ENCODE assay signal across 11 cellular contexts in the genomic region with DNA sequence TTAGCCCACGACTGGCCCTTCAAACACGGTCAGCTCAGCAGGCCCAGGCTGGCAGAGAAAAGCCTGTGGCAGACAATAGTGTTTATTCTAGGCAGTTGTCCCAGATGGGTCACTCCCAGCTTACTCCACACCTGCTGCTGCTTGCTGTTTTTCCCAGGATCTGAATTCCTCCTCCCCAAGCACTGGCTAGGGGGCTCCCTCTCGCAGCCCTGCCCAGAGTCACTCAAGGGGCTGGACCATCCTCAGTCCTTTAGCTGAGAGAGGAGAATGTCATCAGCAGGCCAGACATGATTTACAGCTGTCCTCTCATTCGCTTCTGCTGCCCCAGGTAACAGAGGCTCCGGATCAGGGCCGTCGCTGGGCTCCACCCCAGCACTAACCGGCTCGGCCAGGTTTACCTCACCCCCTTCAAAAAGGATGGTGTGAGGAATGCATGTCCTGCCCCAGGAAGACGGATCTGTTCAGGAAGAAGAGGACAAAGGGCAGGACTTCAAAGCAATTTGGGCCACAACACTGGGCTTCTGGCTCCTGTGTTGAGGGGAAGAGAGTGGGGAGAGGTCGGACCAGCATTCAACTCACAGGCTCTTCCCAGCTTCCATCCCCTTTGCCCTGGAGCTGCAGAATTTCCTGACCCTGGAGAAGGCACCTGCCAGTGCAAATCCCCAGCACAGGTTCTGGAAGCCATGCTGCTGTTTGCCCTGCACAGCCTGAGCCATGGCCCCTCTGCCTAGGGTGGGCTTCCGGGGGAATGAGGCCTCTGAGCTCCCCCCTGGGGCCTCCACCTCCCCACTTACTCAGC. TPM values are rescaled to one million over a fixed set of nuclear protein-coding genes. Genes with fewer than 3 reads are reported as not detected.
DNase-seq lines count a peak whose midpoint lies in the region; ATAC-seq lines count a peak whose summit lies in the region.
"Had no signal": no experiment of that assay in that cellular context is flagged by ENCODE, and none has a peak within 500 bp of the region (broad histone marks: within the 10 kb centered on the region; RNA-seq: fewer than 3 reads in every experiment).

No MANE protein-coding gene starts in this region.

- H3K27ac Mint-ChIP-seq in dendritic cell treated with granulocyte-macrophage colony-stimulating factor and Interleukin-4, amounts not matched to agents 40 ng/mL and 50 ng/mL, for 4 days = peak overlapping the region; percentile 25
- no peak overlapping the region for H3K27ac Mint-ChIP-seq in T-helper 2 cell treated with Interferon-gamma antibody and Interleukin-4, amounts not matched to agents 5 μg/mL and 100 μg/mL, for 36 hours
- H3K27ac Mint-ChIP-seq: activated naive CD8-positive, alpha-beta T cell had no signal

- ATAC-seq in GM19035 (IDR thresholded peaks at IDR 0.05; ENCODE audit: unreplicated experiment) = no peak

- H3K9me3 Mint-ChIP-seq in dendritic cell treated with granulocyte-macrophage colony-stimulating factor and Interleukin-4, amounts not matched to agents 40 ng/mL and 50 ng/mL, for 4 days = no peaks in the 10 kb centered on the region
- no peaks in the 10 kb centered on the region for H3K9me3 Mint-ChIP-seq in T-helper 2 cell treated with Interferon-gamma antibody and Interleukin-4, amounts not matched to agents 5 μg/mL and 100 μg/mL, for 36 hours

- H3K4me3 Mint-ChIP-seq in dendritic cell treated with granulocyte-macrophage colony-stimulating factor and Interleukin-4, amounts not matched to agents 40 ng/mL and 50 ng/mL, for 4 days = no peak overlapping the region
- H3K4me3 Mint-ChIP-seq in T-helper 2 cell treated with Interferon-gamma antibody and Interleukin-4, amounts not matched to agents 5 μg/mL and 100 μg/mL, for 36 hours = no peak overlapping the region
- H3K4me3 Mint-ChIP-seq: activated naive CD8-positive, alpha-beta T cell had no signal

- H3K27me3 Mint-ChIP-seq in dendritic cell treated with granulocyte-macrophage colony-stimulating factor and Interleukin-4, amounts not matched to agents 40 ng/mL and 50 ng/mL, for 4 days = peaks cover 19% of the 10 kb centered on the region
- H3K27me3 Mint-ChIP-seq in T-helper 2 cell treated with Interferon-gamma antibody and Interleukin-4, amounts not matched to agents 5 μg/mL and 100 μg/mL, for 36 hours (ENCODE audit: low read depth) = peaks cover 6% of the 10 kb centered on the region
- H3K27me3 Mint-ChIP-seq: activated naive CD8-positive, alpha-beta T cell had no signal

- in situ Hi-C loops in ACHN (cut with HindIII; ENCODE audit: low pct_ligation_motif_present, low pct_unique_long_range_greater_than_20kb, low sequenced_read_pairs) = no loop called here

- peaks cover 71% of the 10 kb centered on the region for H3K4me1 Mint-ChIP-seq in dendritic cell treated with granulocyte-macrophage colony-stimulating factor and Interleukin-4, amounts not matched to agents 40 ng/mL and 50 ng/mL, for 4 days (ENCODE audit: low read depth)
- H3K4me1 Mint-ChIP-seq in T-helper 2 cell treated with Interferon-gamma antibody and Interleukin-4, amounts not matched to agents 5 μg/mL and 100 μg/mL, for 36 hours (ENCODE audit: low read depth) = no peaks in the 10 kb centered on the region

- intact Hi-C loops in dendritic cell treated with granulocyte-macrophage colony-stimulating factor and Interleukin-4, amounts not matched to agents 40 ng/mL and 50 ng/mL, for 4 days (cut with micrococcal nuclease) = loop anchor here (5.0 kb wide), 1 partner anchor 34 kb away; no protein-coding TSS in a partner anchor

- no peaks in the 10 kb centered on the region for H3K36me3 Mint-ChIP-seq in dendritic cell treated with granulocyte-macrophage colony-stimulating factor and Interleukin-4, amounts not matched to agents 40 ng/mL and 50 ng/mL, for 4 days (ENCODE audit: low read depth)
- H3K36me3 Mint-ChIP-seq in T-helper 2 cell treated with Interferon-gamma antibody and Interleukin-4, amounts not matched to agents 5 μg/mL and 100 μg/mL, for 36 hours (ENCODE audit: low read depth) = no peaks in the 10 kb centered on the region
- H3K36me3 Mint-ChIP-seq: activated naive CD8-positive, alpha-beta T cell had no signal

- DNase-seq in ELF-1 (ENCODE audit: low read depth, low spot score) = peak; percentile 99
- DNase-seq in NCI-H2196 (lab: John Stamatoyannopoulos, UW; ENCODE audit: unreplicated experiment) = peak; percentile 81
- DNase-seq in myocyte (ENCODE audit: low read depth) = peak; percentile 65
- DNase-seq in HUDEP-2 (lab: John Stamatoyannopoulos, UW; ENCODE audit: unreplicated experiment in 76 of 76) = no peak
- DNase-seq in ACHN = no peak
- no peak for DNase-seq in T-helper 2 cell treated with Interferon-gamma antibody and Interleukin-4, amounts not matched to agents 5 μg/mL and 100 μg/mL, for 36 hours (ENCODE audit: low spot score)
- DNase-seq: GM23248 had no signal

RNA-seq across cellular contexts. Expression of a gene that starts 59.7 kb away (rescaled TPM):
- not detected in 2 replicates for total RNA-seq in myocyte
- not detected for polyA plus RNA-seq in myocyte (2012)
- total RNA-seq: GM23248, NCI-H460 had no signal
- polyA plus RNA-seq: GM23248 had no signal

Comparison
In these comparisons a context has a peak if more than half of its experiments do, and no peak if none do; other contexts are left out.
1. DNase-seq: peak in ELF-1 (single experiment), NCI-H2196 (single experiment) and myocyte (single experiment); none in HUDEP-2 (0 of 76), ACHN (single experiment) and T-helper 2 cell treated with Interferon-gamma antibody and Interleukin-4, amounts not matched to agents 5 μg/mL and 100 μg/mL, for 36 hours (single experiment).